In the genomic region with DNA sequence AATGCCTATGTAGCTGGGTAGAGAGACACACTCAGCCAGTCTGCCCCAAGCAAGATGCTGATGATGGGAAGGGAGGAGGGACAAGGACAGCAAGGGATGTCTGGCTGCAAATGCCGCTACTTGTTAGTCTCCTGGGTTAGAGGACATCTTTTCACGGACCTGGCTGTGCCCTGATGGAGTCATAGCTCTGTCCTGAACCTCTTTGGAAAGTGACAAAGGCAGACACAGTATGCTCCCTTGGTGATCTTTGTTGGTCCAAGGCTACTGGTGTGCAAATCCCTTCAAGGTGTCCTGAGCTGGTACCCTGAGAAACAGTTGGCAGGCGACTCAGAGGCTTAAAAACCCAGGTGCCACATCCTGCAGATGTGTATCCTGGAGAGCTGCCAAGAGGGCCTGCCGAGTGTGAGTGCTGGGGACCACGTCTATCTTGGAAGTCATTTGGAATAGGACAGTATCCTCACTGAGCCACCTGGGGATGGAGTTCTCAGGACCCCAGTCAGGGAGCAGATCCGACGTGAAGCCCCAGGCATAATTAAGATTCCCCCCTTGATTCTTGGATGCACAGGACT, we compare ENCODE assay signal across 11 cellular contexts. TPM values are rescaled to one million over a fixed set of nuclear protein-coding genes. Genes with fewer than 3 reads are reported as not detected.
DNase-seq lines count a peak whose midpoint lies in the region; ATAC-seq and TF ChIP-seq lines count a peak whose summit lies in the region.
"Had no signal": no experiment of that assay in that cellular context is flagged by ENCODE, and none has a peak within 500 bp of the region (broad histone marks: within the 10 kb centered on the region; RNA-seq: fewer than 3 reads in every experiment).

No MANE protein-coding gene starts in this region.

- H3K4me1 ChIP-seq in right atrium auricular region, result peaks cover 0 to 96% of the 10 kb centered on the region in 2 donors

- no peaks in the 10 kb centered on the region for H3K27me3 ChIP-seq in right atrium auricular region

- ATAC-seq in GM19035 (IDR thresholded peaks at IDR 0.05; ENCODE audit: unreplicated experiment), result no peak

- H3K27ac ChIP-seq in right atrium auricular region, result no peak overlapping the region

- H3K9me3 ChIP-seq in right atrium auricular region, result no peaks in the 10 kb centered on the region

- DNase-seq in cardiac septum (ENCODE audit: low spot score) (peak; percentile 57), right atrium auricular region (ENCODE audit: low spot score) (no peak), NAMALWA (ENCODE audit: low spot score) (peak; percentile 28), astrocyte of the hippocampus (ENCODE audit: low read depth, low spot score) (peak; percentile 42), NCI-H2107 treated with DMSO at 0.1 percent for 48 hours (lab: John Stamatoyannopoulos, UW; ENCODE audit: unreplicated experiment) (no peak), NCI-H1694 treated with DMSO at 0.1 percent for 48 hours (lab: John Stamatoyannopoulos, UW) (no peak), NCI-H2227 (lab: John Stamatoyannopoulos, UW; ENCODE audit: unreplicated experiment) (no peak)
- DNase-seq: activated T-cell treated with anti-CD3 and anti-CD28 coated beads, Interleukin-2, amount 50 U/mL, for 48 hours; SIG-M5 had no signal

- H3K36me3 ChIP-seq in right atrium auricular region, result peaks cover 90% of the 10 kb centered on the region

- H3K4me3 ChIP-seq in right atrium auricular region, result no peak overlapping the region
- H3K4me3 ChIP-seq: skin epidermis had no signal

- TF ChIP-seq CTCF in right atrium auricular region (IDR thresholded peaks at IDR 0.05), result no peak

- intact Hi-C loops in cardiac septum (cut with DNase I), result no loop called here

RNA-seq across cellular contexts. Expression of a gene that starts 10.8 kb away (rescaled TPM):
- 65.4 TPM for total RNA-seq in cardiac septum
- 100 to 1,000 TPM in 1 of 2 donors, 10 to 100 TPM in 1; 54.0 to 116 TPM for total RNA-seq in right atrium auricular region

Comparison
In these comparisons a context has a peak if more than half of its experiments do, and no peak if none do; other contexts are left out.
1. DNase-seq: peak in cardiac septum (single experiment), NAMALWA (single experiment) and astrocyte of the hippocampus (single experiment); none in right atrium auricular region (single experiment), NCI-H2107 treated with DMSO at 0.1 percent for 48 hours (single experiment), NCI-H1694 treated with DMSO at 0.1 percent for 48 hours (single experiment) and NCI-H2227 (single experiment).